ENCODE assay signal across 26 cellular contexts in genomic region chr15:100196326-100197058, GRCh38.
"Had no signal": no experiment of that assay in that cellular context is flagged by ENCODE, and none has a peak within 500 bp of the region (broad histone marks: within the 10 kb centered on the region; RNA-seq: fewer than 3 reads in every experiment).

No MANE protein-coding gene starts in this region.

- DNase-seq: cerebellar nuclear complex; dorsolateral prefrontal cortex; effector CD4-positive, alpha-beta T cell; foreskin fibroblast; gastrocnemius medialis; head of caudate nucleus; left cardiac atrium; left ventricle myocardium superior; lower lobe of right lung; naive B cell; right lobe of liver; stimulated activated CD4-positive, alpha-beta T cell treated with anti-CD3 and anti-CD28 coated beads, Interleukin-2, amount 100 ng/mL, for 24 hours; stimulated activated CD4-positive, alpha-beta T cell treated with anti-CD3 and anti-CD28 coated beads, Interleukin-4, amount 100 ng/mL, for 24 hours; stimulated activated naive CD8-positive, alpha-beta T cell treated with anti-CD3 and anti-CD28 coated beads, Interleukin-15, Interleukin-2, amounts not matched to agents 100 U/mL and 50 U/mL, for 24 hours; substantia nigra; testis; tibial artery; upper lobe of left lung had no signal

- H3K36me3 ChIP-seq: gastrocnemius medialis, lower lobe of right lung, neutrophil, right lobe of liver, tibial artery, upper lobe of left lung had no signal

- H3K79me2 ChIP-seq: parathyroid adenoma had no signal

- H3K27ac ChIP-seq: dorsolateral prefrontal cortex, epithelial cell of prostate, gastrocnemius medialis, lower lobe of right lung, neutrophil, parathyroid adenoma, right lobe of liver, testis, tibial artery, upper lobe of left lung had no signal

- H3K27me3 ChIP-seq: gastrocnemius medialis, right lobe of liver, testis, tibial artery, upper lobe of left lung had no signal

- H3K4me3 ChIP-seq: dorsolateral prefrontal cortex, gastrocnemius medialis, lower lobe of right lung, right lobe of liver, smooth muscle cell, testis, tibial artery, upper lobe of left lung had no signal

- H3K9me3 ChIP-seq: gastrocnemius medialis, lower lobe of right lung, neutrophil, right lobe of liver, testis, tibial artery, upper lobe of left lung had no signal

- H3K4me1 ChIP-seq: gastrocnemius medialis, lower lobe of right lung, parathyroid adenoma, right lobe of liver, testis, tibial artery, upper lobe of left lung had no signal

- ATAC-seq: esophagus mucosa; gastrocnemius medialis; left cardiac atrium; left ventricle myocardium superior; lower lobe of right lung; natural killer cell treated with Interleukin-12 subunit alpha and Interleukin-12 subunit beta and Interleukin-15 and Interleukin-18, amount 100 ng/mL, for 72 hours; right lobe of liver; stimulated activated effector memory CD8-positive, alpha-beta T cell treated with anti-CD3 and anti-CD28 coated beads, Interleukin-12 subunit alpha, Interleukin-12 subunit beta, amount 100 ng/mL, for 72 hours; stimulated activated naive CD8-positive, alpha-beta T cell treated with anti-CD3 and anti-CD28 coated beads, Interleukin-15, Interleukin-2, amounts not matched to agents 100 U/mL and 50 U/mL, for 24 hours had no signal

- FAIRE-seq: urothelium cell line had no signal

- H3K4me2 ChIP-seq: smooth muscle cell had no signal

- H3K9ac ChIP-seq: parathyroid adenoma had no signal

- H2AFZ ChIP-seq: parathyroid adenoma had no signal
